ENCODE assay signal across 29 cellular contexts in genomic region chr4:78899302-78899701, GRCh38.
"Had no signal": no experiment of that assay in that cellular context is flagged by ENCODE, and none has a peak within 500 bp of the region (broad histone marks: within the 10 kb centered on the region; RNA-seq: fewer than 3 reads in every experiment).

No MANE protein-coding gene starts in this region.

- DNase-seq: stimulated activated CD4-positive, alpha-beta T cell treated with anti-CD3 and anti-CD28 coated beads, Interleukin-2, amount 100 ng/mL, for 48 hours; stimulated activated CD4-positive, alpha-beta T cell treated with anti-CD3 and anti-CD28 coated beads, Interleukin-4, amount 100 ng/mL, for 1 hour; stimulated activated CD4-positive, alpha-beta T cell treated with anti-CD3 and anti-CD28 coated beads, Interleukin-4, amount 100 ng/mL, for 24 hours; stimulated activated CD4-positive, alpha-beta T cell treated with anti-CD3 and anti-CD28 coated beads, Interleukin-4, amount 100 ng/mL, for 4 hours; stimulated activated CD8-positive, alpha-beta memory T cell treated with anti-CD3 and anti-CD28 coated beads, Interleukin-4, amount 100 ng/mL, for 48 hours; stimulated activated naive B cell treated with anti-CD40 and anti-IgM and Interleukin-4, amounts not matched to agents 10 μg/mL and 1 μg/mL and 100 μg/mL, for 72 hours; stimulated activated naive CD4-positive, alpha-beta T cell; stimulated activated naive CD4-positive, alpha-beta T cell treated with Interleukin-2 at 50 U/mL for 16 hours; stimulated activated naive CD8-positive, alpha-beta T cell treated with anti-CD3 and anti-CD28 coated beads, Interleukin-15, amount 100 ng/mL, for 72 hours; stimulated activated naive CD8-positive, alpha-beta T cell treated with anti-CD3 and anti-CD28 coated beads, Interleukin-15, Interleukin-2, amounts not matched to agents 100 U/mL and 50 U/mL, for 24 hours; stomach; substantia nigra; testis; thyroid gland; tibial artery; transverse colon; trophoblast cell; upper lobe of left lung; upper lobe of right lung; uterus had no signal

- H3K27ac Mint-ChIP-seq: stimulated activated effector memory CD8-positive, alpha-beta T cell treated with anti-CD3 and anti-CD28 coated beads, Interleukin-12 subunit alpha, Interleukin-12 subunit beta, amount 100 ng/mL, for 72 hours; stimulated activated memory B cell treated with anti-CD40 and anti-IgM and Interleukin-4, amounts not matched to agents 10 μg/mL and 1 μg/mL and 100 μg/mL, for 72 hours; stimulated activated naive B cell treated with anti-CD40 and anti-IgM and Interleukin-4, amounts not matched to agents 10 μg/mL and 1 μg/mL and 100 μg/mL, for 72 hours; stimulated activated naive CD8-positive, alpha-beta T cell treated with anti-CD3 and anti-CD28 coated beads, Interleukin-15, amount 100 ng/mL, for 72 hours; stimulated activated naive CD8-positive, alpha-beta T cell treated with anti-CD3 and anti-CD28 coated beads, Interleukin-15, Interleukin-2, amounts not matched to agents 100 ng/mL and 50 ng/mL, for 24 hours; type B pancreatic cell had no signal

- H3K9me3 ChIP-seq: stomach, suprapubic skin, testis, thoracic aorta, thyroid gland, tibial artery, tibial nerve, transverse colon, upper lobe of left lung, upper lobe of right lung, uterus, vagina had no signal

- H3K27me3 ChIP-seq: stomach, suprapubic skin, testis, thyroid gland, tibial artery, tibial nerve, transverse colon, upper lobe of left lung, upper lobe of right lung, uterus, vagina had no signal

- H3K4me1 ChIP-seq: suprapubic skin, testis, thyroid gland, tibial artery, tibial nerve, upper lobe of left lung, upper lobe of right lung, uterus, vagina had no signal

- ATAC-seq: stimulated activated effector memory CD8-positive, alpha-beta T cell treated with anti-CD3 and anti-CD28 coated beads, Interleukin-12 subunit alpha, Interleukin-12 subunit beta, amount 100 ng/mL, for 72 hours; stimulated activated memory B cell treated with anti-CD40 and anti-IgM and Interleukin-4, amounts not matched to agents 10 μg/mL and 1 μg/mL and 100 μg/mL, for 72 hours; stimulated activated naive B cell treated with anti-CD40 and anti-IgM and Interleukin-4, amounts not matched to agents 10 μg/mL and 1 μg/mL and 100 μg/mL, for 72 hours; stimulated activated naive CD8-positive, alpha-beta T cell treated with anti-CD3 and anti-CD28 coated beads, Interleukin-15, amount 100 ng/mL, for 72 hours; stimulated activated naive CD8-positive, alpha-beta T cell treated with anti-CD3 and anti-CD28 coated beads, Interleukin-15, Interleukin-2, amounts not matched to agents 100 U/mL and 50 U/mL, for 24 hours; upper lobe of right lung had no signal

- H3K4me3 ChIP-seq: stomach, suprapubic skin, testis, thoracic aorta, thyroid gland, tibial artery, tibial nerve, transverse colon, upper lobe of left lung, upper lobe of right lung, uterus, vagina had no signal

- FAIRE-seq: urothelium cell line had no signal

- H3K9me3 Mint-ChIP-seq: stimulated activated effector memory CD8-positive, alpha-beta T cell treated with anti-CD3 and anti-CD28 coated beads, Interleukin-12 subunit alpha, Interleukin-12 subunit beta, amount 100 ng/mL, for 72 hours; stimulated activated memory B cell treated with anti-CD40 and anti-IgM and Interleukin-4, amounts not matched to agents 10 μg/mL and 1 μg/mL and 100 μg/mL, for 72 hours; stimulated activated naive B cell treated with anti-CD40 and anti-IgM and Interleukin-4, amounts not matched to agents 10 μg/mL and 1 μg/mL and 100 μg/mL, for 72 hours; stimulated activated naive CD8-positive, alpha-beta T cell treated with anti-CD3 and anti-CD28 coated beads, Interleukin-15, amount 100 ng/mL, for 72 hours; stimulated activated naive CD8-positive, alpha-beta T cell treated with anti-CD3 and anti-CD28 coated beads, Interleukin-15, Interleukin-2, amounts not matched to agents 100 ng/mL and 50 ng/mL, for 24 hours; type B pancreatic cell had no signal

- H3K36me3 ChIP-seq: thyroid gland, uterus had no signal

- H3K4me3 Mint-ChIP-seq: stimulated activated effector memory CD8-positive, alpha-beta T cell treated with anti-CD3 and anti-CD28 coated beads, Interleukin-12 subunit alpha, Interleukin-12 subunit beta, amount 100 ng/mL, for 72 hours; stimulated activated memory B cell treated with anti-CD40 and anti-IgM and Interleukin-4, amounts not matched to agents 10 μg/mL and 1 μg/mL and 100 μg/mL, for 72 hours; stimulated activated naive B cell treated with anti-CD40 and anti-IgM and Interleukin-4, amounts not matched to agents 10 μg/mL and 1 μg/mL and 100 μg/mL, for 72 hours; stimulated activated naive CD8-positive, alpha-beta T cell treated with anti-CD3 and anti-CD28 coated beads, Interleukin-15, amount 100 ng/mL, for 72 hours; stimulated activated naive CD8-positive, alpha-beta T cell treated with anti-CD3 and anti-CD28 coated beads, Interleukin-15, Interleukin-2, amounts not matched to agents 100 ng/mL and 50 ng/mL, for 24 hours; type B pancreatic cell had no signal

- H3K27me3 Mint-ChIP-seq: stimulated activated memory B cell treated with anti-CD40 and anti-IgM and Interleukin-4, amounts not matched to agents 10 μg/mL and 1 μg/mL and 100 μg/mL, for 72 hours; stimulated activated naive B cell treated with anti-CD40 and anti-IgM and Interleukin-4, amounts not matched to agents 10 μg/mL and 1 μg/mL and 100 μg/mL, for 72 hours; stimulated activated naive CD8-positive, alpha-beta T cell treated with anti-CD3 and anti-CD28 coated beads, Interleukin-15, amount 100 ng/mL, for 72 hours; stimulated activated naive CD8-positive, alpha-beta T cell treated with anti-CD3 and anti-CD28 coated beads, Interleukin-15, Interleukin-2, amounts not matched to agents 100 ng/mL and 50 ng/mL, for 24 hours; type B pancreatic cell had no signal

- H3K4me1 Mint-ChIP-seq: stimulated activated effector memory CD8-positive, alpha-beta T cell treated with anti-CD3 and anti-CD28 coated beads, Interleukin-12 subunit alpha, Interleukin-12 subunit beta, amount 100 ng/mL, for 72 hours; stimulated activated memory B cell treated with anti-CD40 and anti-IgM and Interleukin-4, amounts not matched to agents 10 μg/mL and 1 μg/mL and 100 μg/mL, for 72 hours; stimulated activated naive CD8-positive, alpha-beta T cell treated with anti-CD3 and anti-CD28 coated beads, Interleukin-15, amount 100 ng/mL, for 72 hours had no signal

- H3K27ac ChIP-seq: stomach, suprapubic skin, testis, thoracic aorta, thyroid gland, tibial artery, tibial nerve, transverse colon, upper lobe of left lung, upper lobe of right lung, uterus, vagina had no signal
